In the genomic region with DNA sequence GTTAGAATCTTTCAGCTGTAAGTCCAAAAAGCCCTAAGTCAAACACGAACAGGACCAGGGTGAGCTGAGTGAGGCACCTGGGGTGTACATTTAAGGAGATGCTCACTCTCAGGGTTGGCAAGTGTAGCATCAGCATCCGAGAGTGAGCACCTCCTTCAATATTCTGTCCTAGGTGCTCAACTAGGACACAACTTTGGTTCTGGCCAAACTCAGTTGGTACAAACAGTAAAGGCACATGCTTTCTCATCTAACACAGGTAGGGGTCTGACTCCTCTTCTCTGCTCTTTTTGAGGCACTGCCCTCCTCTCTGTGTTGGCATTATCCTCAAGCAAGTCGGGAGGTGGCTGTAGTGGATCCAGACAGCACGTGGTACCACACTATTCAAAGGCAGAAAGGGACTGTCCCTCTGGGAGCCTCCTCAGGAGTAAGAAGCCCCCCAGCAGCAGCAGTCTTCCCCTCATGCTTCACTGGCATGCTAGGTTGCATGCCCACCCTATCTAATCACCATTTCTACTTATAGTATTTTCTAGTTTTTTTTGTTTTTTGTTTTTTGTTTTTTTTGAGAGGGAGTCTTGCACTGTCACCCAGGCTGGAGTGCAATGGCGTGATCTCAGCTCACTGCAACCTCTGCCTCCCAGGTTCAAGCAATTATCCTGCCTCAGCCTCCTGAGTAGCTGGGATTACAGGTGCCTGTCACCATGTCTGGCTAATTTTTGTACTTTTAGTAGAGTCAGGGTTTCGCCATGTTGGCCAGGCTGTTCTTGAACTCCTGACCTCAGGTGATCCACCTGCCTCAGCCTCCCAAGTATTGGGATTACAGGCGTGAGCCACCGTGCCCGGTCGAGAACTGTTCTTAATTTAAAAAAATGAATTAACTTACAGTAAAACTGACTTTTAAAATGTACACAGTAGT, we compare ENCODE assay signal across 25 cellular contexts.
"Had no signal": no experiment of that assay in that cellular context is flagged by ENCODE, and none has a peak within 500 bp of the region (broad histone marks: within the 10 kb centered on the region; RNA-seq: fewer than 3 reads in every experiment).

No MANE protein-coding gene starts in this region.

- H3K4me2 ChIP-seq: hepatocyte had no signal

- H3K36me3 Mint-ChIP-seq: naive thymus-derived CD4-positive, alpha-beta T cell; natural killer cell treated with Interleukin-12 subunit alpha and Interleukin-12 subunit beta and Interleukin-15 and Interleukin-18, amount 100 ng/mL, for 72 hours; stimulated activated effector memory CD8-positive, alpha-beta T cell treated with anti-CD3 and anti-CD28 coated beads, Interleukin-12 subunit alpha, Interleukin-12 subunit beta, amount 100 ng/mL, for 72 hours had no signal

- H3K36me3 ChIP-seq: heart right ventricle, left ventricle myocardium inferior, prostate gland, sigmoid colon, spleen, tibial nerve, upper lobe of left lung had no signal

- H2AFZ ChIP-seq: hepatocyte, parathyroid adenoma had no signal

- DNase-seq: heart right ventricle; islet precursor cell; left ventricle myocardium inferior; mesendoderm; midbrain; mucosa of descending colon; naive thymus-derived CD4-positive, alpha-beta T cell; nucleus accumbens; retina; right cardiac atrium; sigmoid colon; small intestine; spleen; stimulated activated CD4-positive, alpha-beta T cell treated with anti-CD3 and anti-CD28 coated beads, Interleukin-4, amount 100 ng/mL, for 24 hours; stimulated activated naive CD4-positive, alpha-beta T cell; substantia nigra had no signal

- ATAC-seq: heart right ventricle; mucosa of descending colon; naive thymus-derived CD4-positive, alpha-beta T cell; natural killer cell treated with Interleukin-12 subunit alpha and Interleukin-12 subunit beta and Interleukin-15 and Interleukin-18, amount 100 ng/mL, for 72 hours; right cardiac atrium; stimulated activated effector memory CD8-positive, alpha-beta T cell treated with anti-CD3 and anti-CD28 coated beads, Interleukin-12 subunit alpha, Interleukin-12 subunit beta, amount 100 ng/mL, for 72 hours had no signal

- H3K9ac ChIP-seq: parathyroid adenoma had no signal

- H3K27me3 ChIP-seq: heart right ventricle, hepatocyte, sigmoid colon, spleen, tibial nerve, upper lobe of left lung had no signal

- H3K79me2 ChIP-seq: hepatocyte, parathyroid adenoma had no signal

- H3K9me3 ChIP-seq: heart right ventricle, left ventricle myocardium inferior, mucosa of descending colon, prostate gland, sigmoid colon, spleen, tibial nerve, upper lobe of left lung had no signal

- H3K4me1 ChIP-seq: left ventricle myocardium inferior, parathyroid adenoma, prostate gland, sigmoid colon, tibial nerve, upper lobe of left lung had no signal

- H3K27ac ChIP-seq: heart right ventricle, hepatocyte, left ventricle myocardium inferior, parathyroid adenoma, prostate gland, sigmoid colon, spleen, tibial nerve, upper lobe of left lung had no signal

- H3K27me3 Mint-ChIP-seq: natural killer cell treated with Interleukin-12 subunit alpha and Interleukin-12 subunit beta and Interleukin-15 and Interleukin-18, amount 100 ng/mL, for 72 hours; stimulated activated naive CD8-positive, alpha-beta T cell treated with anti-CD3 and anti-CD28 coated beads, Interleukin-15, Interleukin-2, amounts not matched to agents 100 ng/mL and 50 ng/mL, for 24 hours had no signal

- H3K4me3 Mint-ChIP-seq: naive thymus-derived CD4-positive, alpha-beta T cell; natural killer cell treated with Interleukin-12 subunit alpha and Interleukin-12 subunit beta and Interleukin-15 and Interleukin-18, amount 100 ng/mL, for 72 hours; stimulated activated effector memory CD8-positive, alpha-beta T cell treated with anti-CD3 and anti-CD28 coated beads, Interleukin-12 subunit alpha, Interleukin-12 subunit beta, amount 100 ng/mL, for 72 hours; stimulated activated naive CD8-positive, alpha-beta T cell treated with anti-CD3 and anti-CD28 coated beads, Interleukin-15, Interleukin-2, amounts not matched to agents 100 ng/mL and 50 ng/mL, for 24 hours had no signal

- H3K27ac Mint-ChIP-seq: natural killer cell treated with Interleukin-12 subunit alpha and Interleukin-12 subunit beta and Interleukin-15 and Interleukin-18, amount 100 ng/mL, for 72 hours; stimulated activated naive CD8-positive, alpha-beta T cell treated with anti-CD3 and anti-CD28 coated beads, Interleukin-15, Interleukin-2, amounts not matched to agents 100 ng/mL and 50 ng/mL, for 24 hours had no signal

- H3K4me3 ChIP-seq: heart right ventricle, hepatocyte, left ventricle myocardium inferior, lung, mucosa of descending colon, prostate gland, sigmoid colon, spleen, tibial nerve, upper lobe of left lung had no signal

- H3K9me3 Mint-ChIP-seq: naive thymus-derived CD4-positive, alpha-beta T cell; natural killer cell treated with Interleukin-12 subunit alpha and Interleukin-12 subunit beta and Interleukin-15 and Interleukin-18, amount 100 ng/mL, for 72 hours; stimulated activated effector memory CD8-positive, alpha-beta T cell treated with anti-CD3 and anti-CD28 coated beads, Interleukin-12 subunit alpha, Interleukin-12 subunit beta, amount 100 ng/mL, for 72 hours; stimulated activated naive CD8-positive, alpha-beta T cell treated with anti-CD3 and anti-CD28 coated beads, Interleukin-15, Interleukin-2, amounts not matched to agents 100 ng/mL and 50 ng/mL, for 24 hours had no signal
